In genomic region chr6:37051138-37052026, GRCh38 we compare ENCODE assay signal across 8 cellular contexts. TPM values are rescaled to one million over a fixed set of nuclear protein-coding genes. Genes with fewer than 3 reads are reported as not detected.
A peak's percentile ranks its signal among the peaks of the same experiment; 100 is the strongest.
DNase-seq lines count a peak whose midpoint lies in the region; ATAC-seq and TF ChIP-seq lines count a peak whose summit lies in the region.

No MANE protein-coding gene starts in this region.

- H4K8ac ChIP-seq in H9 (replicated peaks; ENCODE audit: insufficient read length, low read depth, low read length), result no peak overlapping the region

- H3K56ac ChIP-seq in H9 (ENCODE audit: insufficient read length, low read depth, low read length), result no peak overlapping the region

- H2BK15ac ChIP-seq in H9 (ENCODE audit: low read depth, low read length), result no peak overlapping the region

- H3K36me3 ChIP-seq in BLaER1 treated with 17β-estradiol and CSF1 and Interleukin-3, amounts not matched to agents 10 nM and 100 nM, result no peaks in the 10 kb centered on the region
- no peaks in the 10 kb centered on the region for H3K36me3 ChIP-seq in WERI-Rb-1
- no peaks in the 10 kb centered on the region for H3K36me3 ChIP-seq in brain microvascular endothelial cell (replicated peaks)

- H3T11ph ChIP-seq in H9 (ENCODE audit: low read length), result no peak overlapping the region

- ATAC-seq in HG02678 (IDR thresholded peaks at IDR 0.05; ENCODE audit: unreplicated experiment), result no peak

- H3K4me1 ChIP-seq in BLaER1 treated with 17β-estradiol and CSF1 and Interleukin-3, amounts not matched to agents 10 nM and 100 nM, result peaks cover 53 to 90% (median 61%) of the 10 kb centered on the region in 10 experiments
- peaks cover 6% of the 10 kb centered on the region; the same call in 1 of the 2 replicates for H3K4me1 ChIP-seq in H9 (ENCODE audit: insufficient read depth, low read length)

- H3K27ac Mint-ChIP-seq in H9, result peak overlapping the region; percentile 9 to 70 (median 61); a peak in 4 of 7 replicates

- peaks cover 27 to 42% of the 10 kb centered on the region in 2 experiments for H3K4me1 Mint-ChIP-seq in H9

- no CpG with 5 or more reads among the region's 25 CpGs for WGBS in H9 (ENCODE audit: extremely low coverage, insufficient read length, low lambda C conversion rate)

- no peak overlapping the region for H2BK5ac ChIP-seq in H9 (ENCODE audit: insufficient read length, low read length)

- H3K79me1 ChIP-seq in H9 (ENCODE audit: insufficient read depth, low read depth, low read length, poor library complexity, severe bottlenecking), result no peaks in the 10 kb centered on the region

- H3K4me2 ChIP-seq in BLaER1 treated with 17β-estradiol and CSF1 and Interleukin-3, amounts not matched to agents 10 nM and 100 nM, result peak overlapping the region; percentile 82 to 97 (median 92)
- H3K4me2 ChIP-seq in H9 (ENCODE audit: insufficient read depth, insufficient read length, low read length), result peak overlapping the region; percentile 5

- no peaks in the 10 kb centered on the region for H3K23me2 ChIP-seq in H9 (ENCODE audit: insufficient read length, low read depth, low read length, poor library complexity, severe bottlenecking)

- H3K14ac ChIP-seq in H9 (ENCODE audit: insufficient read depth, low read length), result no peak overlapping the region

- TF ChIP-seq CTCF in H9 (conservative IDR thresholded peaks at IDR 0.05) (peak; percentile 93), WERI-Rb-1 (IDR thresholded peaks at IDR 0.05; ENCODE audit: low read depth, low read length) (peak; percentile 100), brain microvascular endothelial cell (IDR thresholded peaks at IDR 0.05; ENCODE audit: low read depth, low read length, missing control alignments) (peak; percentile 93)

- H2AK5ac ChIP-seq in H9 (ENCODE audit: insufficient read length, low read length), result no peak overlapping the region

- peak overlapping the region in 7 of 10 experiments; percentile 32 to 61 (median 44); a peak in 13 of 20 replicates for H3K4me3 ChIP-seq in BLaER1 treated with 17β-estradiol and CSF1 and Interleukin-3, amounts not matched to agents 10 nM and 100 nM
- no peak overlapping the region for H3K4me3 ChIP-seq in WERI-Rb-1 (ENCODE audit: low read depth, low read length)
- no peak overlapping the region for H3K4me3 ChIP-seq in brain microvascular endothelial cell (ENCODE audit: low read depth, low read length)

- no peaks in the 10 kb centered on the region for H3K79me2 ChIP-seq in H9 (ENCODE audit: insufficient read depth, low read length)

- no peaks in the 10 kb centered on the region for H3K36me3 Mint-ChIP-seq in H9 (ENCODE audit: insufficient read depth in 1 of 3, low read depth in 3 of 3)

- peak overlapping the region; percentile 74 to 91 (median 80) for H3K9ac ChIP-seq in BLaER1 treated with 17β-estradiol and CSF1 and Interleukin-3, amounts not matched to agents 10 nM and 100 nM
- no peak overlapping the region for H3K9ac ChIP-seq in H9 (ENCODE audit: extremely low read depth, insufficient read length, low read length)

- no peak overlapping the region for H3K23ac ChIP-seq in H9 (ENCODE audit: insufficient read length, low read depth, low read length)

- no peaks in the 10 kb centered on the region for H3K27me3 ChIP-seq in BLaER1 treated with 17β-estradiol and CSF1 and Interleukin-3, amounts not matched to agents 10 nM and 100 nM
- no peaks in the 10 kb centered on the region for H3K27me3 ChIP-seq in H9 (ENCODE audit: insufficient read depth, low read length)
- H3K27me3 ChIP-seq in WERI-Rb-1 (ENCODE audit: insufficient read depth, low read depth, severe bottlenecking), result no peaks in the 10 kb centered on the region
- no peaks in the 10 kb centered on the region for H3K27me3 ChIP-seq in brain microvascular endothelial cell (replicated peaks)

- in situ Hi-C loops in brain microvascular endothelial cell (cut with HindIII; ENCODE audit: low pct_ligation_motif_present, low sequenced_read_pairs), result no loop called here

- H3K9me3 Mint-ChIP-seq in H9, result no peaks in the 10 kb centered on the region

- peak overlapping the region; percentile 73 to 98 (median 95) for H3K27ac ChIP-seq in BLaER1 treated with 17β-estradiol and CSF1 and Interleukin-3, amounts not matched to agents 10 nM and 100 nM
- H3K27ac ChIP-seq in H9 (ENCODE audit: insufficient read length, low read depth, low read length) (no peak overlapping the region), WERI-Rb-1 (no peak overlapping the region), brain microvascular endothelial cell (no peak overlapping the region)

- H3K4me3 Mint-ChIP-seq in H9, result peak overlapping the region in 1 of 2 experiments; percentile 43; a peak in 2 of 5 replicates

- no peak overlapping the region for H4K91ac ChIP-seq in H9 (ENCODE audit: insufficient read length, low read depth, low read length)

- H3K4ac ChIP-seq in H9 (ENCODE audit: low read depth, low read length), result no peak overlapping the region

- DNase-seq in H9 (peak; percentile 90), NCI-H2227 treated with DMSO at 0.1 percent for 48 hours (lab: John Stamatoyannopoulos, UW) (peak; percentile 57), WERI-Rb-1 (peak; percentile 96), brain microvascular endothelial cell (peak; percentile 67), inferior parietal cortex (ENCODE audit: extremely low spot score) (peak; percentile 87)
- DNase-seq in stimulated activated CD4-positive, alpha-beta T cell treated with anti-CD3 and anti-CD28 coated beads, Interleukin-12 subunit alpha, Interleukin-12 subunit beta, amount 100 ng/mL, for 48 hours (ENCODE audit: low read depth in 2 of 3, low spot score in 1 of 3), result peak; percentile 87 to 93 (median 88)

- no peaks in the 10 kb centered on the region for H4K20me1 ChIP-seq in BLaER1 treated with 17β-estradiol and CSF1 and Interleukin-3, amounts not matched to agents 10 nM and 100 nM
- H4K20me1 ChIP-seq in H9 (ENCODE audit: control insufficient read depth, insufficient read depth, insufficient read length), result no peaks in the 10 kb centered on the region

- no peak overlapping the region for H3K18ac ChIP-seq in H9 (ENCODE audit: insufficient read length, low read depth, low read length)

- H4K5ac ChIP-seq in H9 (ENCODE audit: insufficient read length, low read depth, low read length), result no peak overlapping the region

- H2BK12ac ChIP-seq in H9 (ENCODE audit: insufficient read length, low read depth, low read length), result no peak overlapping the region

- no peak overlapping the region for H2AFZ ChIP-seq in H9 (ENCODE audit: low read length)

- no peaks in the 10 kb centered on the region for H3K9me3 ChIP-seq in BLaER1 treated with 17β-estradiol and CSF1 and Interleukin-3, amounts not matched to agents 10 nM and 100 nM (replicated peaks in 1 of 11)
- H3K9me3 ChIP-seq in H9 (ENCODE audit: control insufficient read depth, low read depth, low read length) (no peaks in the 10 kb centered on the region), WERI-Rb-1 (ENCODE audit: severe bottlenecking) (no peaks in the 10 kb centered on the region)

- no peak overlapping the region for H2BK120ac ChIP-seq in H9 (ENCODE audit: low read depth, low read length, poor library complexity, severe bottlenecking)

- no peaks in the 10 kb centered on the region for H3K27me3 Mint-ChIP-seq in H9 (ENCODE audit: low read depth)

- H2BK20ac ChIP-seq in H9 (ENCODE audit: low read depth, low read length, poor library complexity, severe bottlenecking), result no peak overlapping the region

RNA-seq across cellular contexts. Expression of gene FGD2, which starts 45.9 kb away (rescaled TPM):
- total RNA-seq in H9 (2021), result 0.09 and 0.13 TPM in 2 replicates

Comparison
In these comparisons a context has a peak if more than half of its experiments do, and no peak if none do; other contexts are left out.
1. H3K27ac ChIP-seq: peak in BLaER1 treated with 17β-estradiol and CSF1 and Interleukin-3, amounts not matched to agents 10 nM and 100 nM (11 of 11); none in H9 (single experiment), WERI-Rb-1 (single experiment) and brain microvascular endothelial cell (single experiment).
2. H3K4me3 ChIP-seq: peak in BLaER1 treated with 17β-estradiol and CSF1 and Interleukin-3, amounts not matched to agents 10 nM and 100 nM (7 of 10); none in WERI-Rb-1 (single experiment) and brain microvascular endothelial cell (single experiment).
3. Peak in every context shown above with its lines, with median percentiles within 50 percentile points of each other: DNase-seq and CTCF ChIP-seq.